Comparison of ENCODE assay signal across 8 cellular contexts in genomic region chr10:63268798-63269503, GRCh38.
DNase-seq lines count a peak whose midpoint lies in the region; ATAC-seq and TF ChIP-seq lines count a peak whose summit lies in the region.

No MANE protein-coding gene starts in this region.

- H3K9me3 ChIP-seq in Caco-2 (no peaks in the 10 kb centered on the region), mononuclear cell (ENCODE audit: low read depth, low read length) (no peaks in the 10 kb centered on the region)

- peak; percentile 97 for ATAC-seq in GM19468 (IDR thresholded peaks at IDR 0.05; ENCODE audit: extremely low read depth, unreplicated experiment)

- no peaks in the 10 kb centered on the region for H3K36me3 ChIP-seq in Caco-2 (ENCODE audit: control insufficient read depth, insufficient read depth, low read length)

- POLR2A ChIA-PET in Caco-2 (lab: Charles Lee): interaction anchor here (0.6 to 3.0 kb wide), 10 partner anchors 33 to 451 kb away, joined by 3 to 23 read pairs (median 4); no protein-coding TSS in a partner anchor

- no peaks in the 10 kb centered on the region for H3K9me3 Mint-ChIP-seq in Caco-2 (ENCODE audit: unreplicated experiment)

- CTCF ChIA-PET in Caco-2 (lab: Charles Lee): interaction anchor here (0.6 to 1.9 kb wide), 4 partner anchors 102 to 362 kb away, joined by 3 to 5 read pairs (median 4); no protein-coding TSS in a partner anchor

- no peaks in the 10 kb centered on the region for H3K27me3 Mint-ChIP-seq in Caco-2 (ENCODE audit: insufficient read depth, unreplicated experiment)

- H3K4me1 ChIP-seq in Caco-2 (peaks cover 19% of the 10 kb centered on the region), mononuclear cell (ENCODE audit: insufficient read depth, low read length) (peaks cover 15% of the 10 kb centered on the region)

- H3K27me3 ChIP-seq in Caco-2 (replicated peaks; ENCODE audit: control insufficient read depth, insufficient read depth, low read length) (no peaks in the 10 kb centered on the region), mononuclear cell (ENCODE audit: insufficient read depth, low read length) (no peaks in the 10 kb centered on the region)

- intact Hi-C loops in Caco-2 (cut with micrococcal nuclease; ENCODE audit: unreplicated experiment): loop anchor here (1.0 to 5.0 kb wide), 7 partner anchors 52 to 498 kb away; partner anchors contain the start of genes JMJD1C and NRBF2

- DNase-seq in Caco-2: peak; percentile 90
- peak; percentile 92 for DNase-seq in HS-5 (ENCODE audit: low read depth)
- peak; percentile 60 for DNase-seq in NK-92 treated with Interleukin-12 subunit alpha and Interleukin-12 subunit beta, amount 100 ng/mL, for 24 hours (lab: John Stamatoyannopoulos, UW)
- peak; percentile 59 for DNase-seq in activated CD8-positive, alpha-beta memory T cell treated with anti-CD3 and anti-CD28 coated beads, Interleukin-2, amount 50 U/mL, for 24 hours (ENCODE audit: extremely low read depth)
- peak; percentile 44 for DNase-seq in epidermal melanocyte (ENCODE audit: insufficient read length, low spot score)
- DNase-seq in stimulated activated CD8-positive, alpha-beta memory T cell treated with anti-CD3 and anti-CD28 coated beads, Interleukin-4, amount 100 ng/mL, for 1 hour (ENCODE audit: low read depth in 2 of 2, low spot score in 1 of 2): peak; percentile 48 to 50

- peak; percentile 39 to 51 for TF ChIP-seq CTCF in Caco-2 (IDR thresholded peaks at IDR 0.05; ENCODE audit: insufficient read depth in 1 of 2, low read depth in 1 of 2, low read length in 1 of 2, severe bottlenecking in 1 of 2, unreplicated experiment in 1 of 2)

- H3K36me3 Mint-ChIP-seq in Caco-2 (ENCODE audit: insufficient read depth, unreplicated experiment): peaks cover 23% of the 10 kb centered on the region

- H3K4me3 ChIP-seq in Caco-2 (ENCODE audit: low read depth, low read length) (peak overlapping the region; percentile 54), mononuclear cell (ENCODE audit: low read length) (peak overlapping the region; percentile 92)

- BruUV-seq in Caco-2 (replicated peaks; lab: Mats Ljungman, UMichigan): no TSS peak

- H3K4me3 Mint-ChIP-seq in Caco-2 (ENCODE audit: unreplicated experiment): peak overlapping the region; percentile 97

- peaks cover 28% of the 10 kb centered on the region for H3K4me1 Mint-ChIP-seq in Caco-2 (ENCODE audit: low read depth, unreplicated experiment)

- peak overlapping the region; percentile 98 for H3K27ac Mint-ChIP-seq in Caco-2 (ENCODE audit: unreplicated experiment)

Comparison
In these comparisons a context has a peak if more than half of its experiments do, and no peak if none do; other contexts are left out.
1. Peak in every context shown above with its lines: DNase-seq, ATAC-seq and H3K4me3 ChIP-seq.